ENCODE assay signal across 3 cellular contexts in the genomic region with DNA sequence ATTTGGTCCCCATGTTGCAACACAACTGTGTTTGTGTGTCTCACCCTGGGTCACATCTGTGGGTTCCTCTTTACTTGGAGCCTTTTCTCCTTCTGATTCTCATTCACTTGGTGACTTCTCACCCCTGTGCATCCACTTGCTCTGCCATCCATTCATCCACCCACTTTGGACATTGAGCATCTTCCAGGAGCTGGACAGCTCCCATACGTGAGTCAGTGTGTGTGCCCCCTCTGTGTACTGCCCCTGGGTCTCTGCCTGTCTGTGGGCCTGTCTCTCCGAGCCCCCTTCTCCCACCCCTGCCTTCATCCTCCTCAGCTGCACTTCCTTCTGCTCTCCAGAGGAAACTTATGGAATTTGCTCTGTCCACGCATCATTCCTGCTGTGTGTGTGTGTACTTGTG.
A peak's percentile ranks its signal among the peaks of the same experiment; 100 is the strongest.
TF ChIP-seq lines count a peak whose summit lies in the region.

No MANE protein-coding gene starts in this region.

TF ChIP-seq in SK-N-SH, 30 proteins besides CTCF, POLR2A, EP300 and RAD21 (continued from another document):
- TF ChIP-seq, protein P1, sequence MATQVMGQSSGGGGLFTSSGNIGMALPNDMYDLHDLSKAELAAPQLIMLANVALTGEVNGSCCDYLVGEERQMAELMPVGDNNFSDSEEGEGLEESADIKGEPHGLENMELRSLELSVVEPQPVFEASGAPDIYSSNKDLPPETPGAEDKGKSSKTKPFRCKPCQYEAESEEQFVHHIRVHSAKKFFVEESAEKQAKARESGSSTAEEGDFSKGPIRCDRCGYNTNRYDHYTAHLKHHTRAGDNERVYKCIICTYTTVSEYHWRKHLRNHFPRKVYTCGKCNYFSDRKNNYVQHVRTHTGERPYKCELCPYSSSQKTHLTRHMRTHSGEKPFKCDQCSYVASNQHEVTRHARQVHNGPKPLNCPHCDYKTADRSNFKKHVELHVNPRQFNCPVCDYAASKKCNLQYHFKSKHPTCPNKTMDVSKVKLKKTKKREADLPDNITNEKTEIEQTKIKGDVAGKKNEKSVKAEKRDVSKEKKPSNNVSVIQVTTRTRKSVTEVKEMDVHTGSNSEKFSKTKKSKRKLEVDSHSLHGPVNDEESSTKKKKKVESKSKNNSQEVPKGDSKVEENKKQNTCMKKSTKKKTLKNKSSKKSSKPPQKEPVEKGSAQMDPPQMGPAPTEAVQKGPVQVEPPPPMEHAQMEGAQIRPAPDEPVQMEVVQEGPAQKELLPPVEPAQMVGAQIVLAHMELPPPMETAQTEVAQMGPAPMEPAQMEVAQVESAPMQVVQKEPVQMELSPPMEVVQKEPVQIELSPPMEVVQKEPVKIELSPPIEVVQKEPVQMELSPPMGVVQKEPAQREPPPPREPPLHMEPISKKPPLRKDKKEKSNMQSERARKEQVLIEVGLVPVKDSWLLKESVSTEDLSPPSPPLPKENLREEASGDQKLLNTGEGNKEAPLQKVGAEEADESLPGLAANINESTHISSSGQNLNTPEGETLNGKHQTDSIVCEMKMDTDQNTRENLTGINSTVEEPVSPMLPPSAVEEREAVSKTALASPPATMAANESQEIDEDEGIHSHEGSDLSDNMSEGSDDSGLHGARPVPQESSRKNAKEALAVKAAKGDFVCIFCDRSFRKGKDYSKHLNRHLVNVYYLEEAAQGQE (IDR thresholded peaks at IDR 0.05; ENCODE audit: low read depth, low read length), result peak; percentile 74; the same call in 1 of the 2 replicates
- TF ChIP-seq, protein P2, sequence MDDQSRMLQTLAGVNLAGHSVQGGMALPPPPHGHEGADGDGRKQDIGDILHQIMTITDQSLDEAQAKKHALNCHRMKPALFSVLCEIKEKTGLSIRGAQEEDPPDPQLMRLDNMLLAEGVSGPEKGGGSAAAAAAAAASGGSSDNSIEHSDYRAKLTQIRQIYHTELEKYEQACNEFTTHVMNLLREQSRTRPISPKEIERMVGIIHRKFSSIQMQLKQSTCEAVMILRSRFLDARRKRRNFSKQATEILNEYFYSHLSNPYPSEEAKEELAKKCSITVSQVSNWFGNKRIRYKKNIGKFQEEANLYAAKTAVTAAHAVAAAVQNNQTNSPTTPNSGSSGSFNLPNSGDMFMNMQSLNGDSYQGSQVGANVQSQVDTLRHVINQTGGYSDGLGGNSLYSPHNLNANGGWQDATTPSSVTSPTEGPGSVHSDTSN (IDR thresholded peaks at IDR 0.05), result no peak

TF ChIP-seq in SK-N-SH treated with all-trans-retinoic acid at 6 μM for 48 hours, 23 proteins besides CTCF, POLR2A, EP300 and RAD21 (continued from another document):
- no peak for TF ChIP-seq TCF4 (CRISPR knock-in tag; IDR thresholded peaks at IDR 0.05; ENCODE audit: borderline replicate concordance)
- TF ChIP-seq BACH2 (CRISPR knock-in tag; IDR thresholded peaks at IDR 0.05; ENCODE audit: borderline replicate concordance), result no peak
- TF ChIP-seq ZFP3 (CRISPR knock-in tag; IDR thresholded peaks at IDR 0.05), result no peak
- TF ChIP-seq OSR1 (CRISPR knock-in tag; IDR thresholded peaks at IDR 0.05), result no peak

TF ChIP-seq in HEK293, 187 proteins besides CTCF, POLR2A, EP300 and RAD21 (continued from another document):
- TF ChIP-seq, protein P1 (tag by site-specific recombination; IDR thresholded peaks at IDR 0.05), result peak; percentile 92
- TF ChIP-seq, protein P3, sequence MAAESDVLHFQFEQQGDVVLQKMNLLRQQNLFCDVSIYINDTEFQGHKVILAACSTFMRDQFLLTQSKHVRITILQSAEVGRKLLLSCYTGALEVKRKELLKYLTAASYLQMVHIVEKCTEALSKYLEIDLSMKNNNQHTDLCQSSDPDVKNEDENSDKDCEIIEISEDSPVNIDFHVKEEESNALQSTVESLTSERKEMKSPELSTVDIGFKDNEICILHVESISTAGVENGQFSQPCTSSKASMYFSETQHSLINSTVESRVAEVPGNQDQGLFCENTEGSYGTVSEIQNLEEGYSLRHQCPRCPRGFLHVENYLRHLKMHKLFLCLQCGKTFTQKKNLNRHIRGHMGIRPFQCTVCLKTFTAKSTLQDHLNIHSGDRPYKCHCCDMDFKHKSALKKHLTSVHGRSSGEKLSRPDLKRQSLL (tag by site-specific recombination; IDR thresholded peaks at IDR 0.05), result no peak
- TF ChIP-seq, protein P4, sequence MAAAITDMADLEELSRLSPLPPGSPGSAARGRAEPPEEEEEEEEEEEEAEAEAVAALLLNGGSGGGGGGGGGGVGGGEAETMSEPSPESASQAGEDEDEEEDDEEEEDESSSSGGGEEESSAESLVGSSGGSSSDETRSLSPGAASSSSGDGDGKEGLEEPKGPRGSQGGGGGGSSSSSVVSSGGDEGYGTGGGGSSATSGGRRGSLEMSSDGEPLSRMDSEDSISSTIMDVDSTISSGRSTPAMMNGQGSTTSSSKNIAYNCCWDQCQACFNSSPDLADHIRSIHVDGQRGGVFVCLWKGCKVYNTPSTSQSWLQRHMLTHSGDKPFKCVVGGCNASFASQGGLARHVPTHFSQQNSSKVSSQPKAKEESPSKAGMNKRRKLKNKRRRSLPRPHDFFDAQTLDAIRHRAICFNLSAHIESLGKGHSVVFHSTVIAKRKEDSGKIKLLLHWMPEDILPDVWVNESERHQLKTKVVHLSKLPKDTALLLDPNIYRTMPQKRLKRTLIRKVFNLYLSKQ (tag by site-specific recombination; IDR thresholded peaks at IDR 0.05; ENCODE audit: borderline replicate concordance), result no peak
